Comparison of ENCODE assay signal across 8 cellular contexts in the genomic region with DNA sequence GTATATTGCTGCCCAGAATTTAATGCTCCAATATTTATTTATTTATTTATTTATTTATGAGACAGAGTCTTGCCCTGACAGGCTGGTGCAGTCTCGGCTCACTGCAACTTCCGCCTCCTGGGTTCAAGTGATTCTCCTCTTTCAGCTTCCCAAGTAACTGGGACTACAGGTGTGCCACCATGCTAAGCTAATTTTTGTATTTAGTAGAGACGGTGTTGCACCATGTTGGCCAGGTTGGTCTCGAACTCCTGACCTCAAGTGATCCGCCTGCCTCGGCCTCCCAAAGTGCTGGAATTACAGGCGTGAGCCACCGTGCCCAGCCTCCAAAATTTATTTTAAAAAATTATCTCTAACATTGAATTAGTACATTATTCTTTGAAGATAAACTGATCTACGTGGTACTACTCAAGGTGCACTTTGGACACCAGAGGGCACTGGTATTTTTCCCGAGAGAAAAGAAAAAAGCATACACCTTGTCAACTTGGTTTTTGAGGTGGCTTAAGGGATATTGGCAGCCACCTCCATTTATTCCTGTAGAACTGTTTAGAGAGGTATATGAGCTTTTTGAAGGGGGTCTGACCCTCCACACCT. TPM values are rescaled to one million over a fixed set of nuclear protein-coding genes. Genes with fewer than 3 reads are reported as not detected.
DNase-seq lines count a peak whose midpoint lies in the region; ATAC-seq, FAIRE-seq and TF ChIP-seq lines count a peak whose summit lies in the region.
"Had no signal": no experiment of that assay in that cellular context is flagged by ENCODE, and none has a peak within 500 bp of the region (broad histone marks: within the 10 kb centered on the region; RNA-seq: fewer than 3 reads in every experiment).

No MANE protein-coding gene starts in this region.

- intact Hi-C loops in CD4-positive, alpha-beta memory T cell (cut with micrococcal nuclease) = no loop called here
- intact Hi-C loops in HepG2 (cut with micrococcal nuclease; ENCODE audit: unreplicated experiment) = no loop called here

- no peak overlapping the region for H3K27ac ChIP-seq in CD4-positive, alpha-beta memory T cell (ENCODE audit: low read depth, low read length)
- peak overlapping the region; percentile 97 for H3K27ac ChIP-seq in HepG2 (ENCODE audit: extremely low read length, insufficient read depth, low read length)

- FAIRE-seq in HepG2 (lab: Jason Lieb, UNC) = no peak

- ATAC-seq in WTC11 = no peak
- no peak for ATAC-seq in HepG2
- no peak for ATAC-seq in HG02938 (IDR thresholded peaks at IDR 0.05; ENCODE audit: unreplicated experiment)
- ATAC-seq in HG03025 (IDR thresholded peaks at IDR 0.05; ENCODE audit: low FRiP score, unreplicated experiment) = no peak

- POLR2A ChIA-PET in CD4-positive, alpha-beta memory T cell (lab: Charles Lee; ENCODE audit: partially characterized antibody) = interaction anchor here (5.2 kb wide), 1 partner anchor 10 kb away, joined by 94 read pairs; a partner anchor contains a TSS
- POLR2A ChIA-PET in WTC11 (lab: Charles Lee) (interaction anchor here (0.5 to 3.3 kb wide), 2 partner anchors 9 to 12 kb away, joined by 3 to 38 read pairs; a partner anchor contains a TSS), HepG2 (lab: Yijun Ruan, JAX) (interaction anchor here (1.8 to 7.8 kb wide), 3 partner anchors 10 to 231 kb away, joined by 4 to 145 read pairs (median 11); a partner anchor contains a TSS)

- H3K27me3 Mint-ChIP-seq in CD4-positive, alpha-beta memory T cell = no peaks in the 10 kb centered on the region
- H3K27me3 Mint-ChIP-seq in WTC11 (ENCODE audit: low read depth) = no peaks in the 10 kb centered on the region

- peaks cover 12 to 32% (median 18%) of the 10 kb centered on the region in 4 donors for H3K4me1 Mint-ChIP-seq in CD4-positive, alpha-beta memory T cell
- peaks cover 33% of the 10 kb centered on the region for H3K4me1 Mint-ChIP-seq in WTC11

- peak; percentile 39 for TF ChIP-seq CTCF in GM12873 (IDR thresholded peaks at IDR 0.05; ENCODE audit: insufficient read depth, low read depth, low read length, missing control alignments)
- no peak for TF ChIP-seq CTCF in WTC11 (IDR thresholded peaks at IDR 0.05)
- TF ChIP-seq CTCF in HepG2 (CRISPR knock-in tag; IDR thresholded peaks at IDR 0.05) = peak; percentile 54

- no peaks in the 10 kb centered on the region for H4K20me1 ChIP-seq in HepG2 (ENCODE audit: insufficient read depth, low read length)

- CTCF ChIA-PET in CD4-positive, alpha-beta memory T cell (lab: Charles Lee; ENCODE audit: partially characterized antibody) = interaction anchor here (6.6 kb wide), 1 partner anchor 14 kb away, joined by 138 read pairs; a partner anchor contains a TSS
- CTCF ChIA-PET in WTC11 (lab: Charles Lee) (interaction anchor here (2.9 to 3.9 kb wide), 3 partner anchors 11 to 154 kb away, joined by 28 to 91 read pairs (median 37); a partner anchor contains a TSS), HepG2 (lab: Yijun Ruan, JAX; ENCODE audit: low intra/inter-chr PET ratio, low total read pairs) (interaction anchor here (1.3 to 2.2 kb wide), 3 partner anchors 9 to 80 kb away, joined by 3 to 9 read pairs (median 6); no protein-coding TSS in a partner anchor)

- peak overlapping the region; percentile 38 for H3K9ac ChIP-seq in HepG2 (ENCODE audit: insufficient read depth, low read depth, low read length)

- WGBS in HepG2 (ENCODE audit: low lambda C conversion rate) = 8% methylated on average over 10 of the region's 10 CpGs

- peak overlapping the region in 2 of 7 donors; percentile 6 to 19 for H3K27ac Mint-ChIP-seq in CD4-positive, alpha-beta memory T cell
- H3K27ac Mint-ChIP-seq in WTC11 = peak overlapping the region; percentile 72

- in situ Hi-C loops in HepG2 (cut with HindIII; ENCODE audit: extremely low pct_ligation_motif_present, low pct_unique_long_range_greater_than_20kb) = loop anchor here (5.0 to 25.0 kb wide), 2 partner anchors 154 to 544 kb away; a partner anchor contains a TSS

- no peak; the same call in 1 of the 2 replicates for TF ChIP-seq RAD21 in HepG2 (CRISPR knock-in tag; IDR thresholded peaks at IDR 0.05)

- peaks cover 4 to 27% of the 10 kb centered on the region in 2 donors for H3K36me3 Mint-ChIP-seq in CD4-positive, alpha-beta memory T cell
- peaks cover 24% of the 10 kb centered on the region for H3K36me3 Mint-ChIP-seq in WTC11

- peaks cover 14% of the 10 kb centered on the region for H3K4me1 ChIP-seq in CD4-positive, alpha-beta memory T cell (ENCODE audit: insufficient read depth, low read length)
- H3K4me1 ChIP-seq in HepG2 (ENCODE audit: insufficient read depth, low read length) = peaks cover 52% of the 10 kb centered on the region

- peak overlapping the region; percentile 89 for H3K4me2 ChIP-seq in HepG2 (ENCODE audit: low read depth, low read length)

- no peaks in the 10 kb centered on the region for H3K9me3 ChIP-seq in CD4-positive, alpha-beta memory T cell (ENCODE audit: control insufficient read depth in 1 of 2, low read length in 2 of 2)
- H3K9me3 ChIP-seq in HepG2 (ENCODE audit: low read length) = no peaks in the 10 kb centered on the region

- H3K27me3 ChIP-seq in CD4-positive, alpha-beta memory T cell (ENCODE audit: insufficient read depth, low read length) = no peaks in the 10 kb centered on the region
- no peaks in the 10 kb centered on the region; a peak in 2 of 5 replicates for H3K27me3 ChIP-seq in HepG2 (ENCODE audit: control insufficient read depth in 1 of 2, insufficient read depth in 2 of 2, low read length in 2 of 2)

- H3K79me2 ChIP-seq in HepG2 (ENCODE audit: insufficient read depth, low read length) = peaks cover 33% of the 10 kb centered on the region

- no peak for TF ChIP-seq POLR2A in HepG2 (IDR thresholded peaks at IDR 0.05; ENCODE audit: insufficient read depth in 1 of 2, low read depth in 2 of 2, low read length in 2 of 2)

- H3K36me3 ChIP-seq in CD4-positive, alpha-beta memory T cell (ENCODE audit: insufficient read depth, low read length) = no peaks in the 10 kb centered on the region
- H3K36me3 ChIP-seq in HepG2 (replicated peaks in 1 of 2; ENCODE audit: control insufficient read depth in 1 of 2, insufficient read depth in 2 of 2, low read length in 2 of 2) = peaks cover 1 to 18% of the 10 kb centered on the region in 2 experiments; a peak in 3 of 5 replicates

- H3K4me3 Mint-ChIP-seq in CD4-positive, alpha-beta memory T cell = peak overlapping the region in 5 of 8 donors; percentile 93 to 99 (median 98)
- H3K4me3 Mint-ChIP-seq in WTC11 = peak overlapping the region; percentile 99

- peaks cover 0 to 3% (median 0%) of the 10 kb centered on the region in 8 donors for H3K9me3 Mint-ChIP-seq in CD4-positive, alpha-beta memory T cell
- no peaks in the 10 kb centered on the region for H3K9me3 Mint-ChIP-seq in WTC11

- H2AFZ ChIP-seq in HepG2 (ENCODE audit: low read length) = peak overlapping the region; percentile 94

- no peak for DNase-seq in CD4-positive, alpha-beta memory T cell
- DNase-seq in WTC11 (ENCODE audit: low spot score) = no peak
- DNase-seq in HepG2 (ENCODE audit: low spot score) = peak; percentile 66
- DNase-seq in NCI-H524 treated with DMSO at 0.1 percent for 48 hours (lab: John Stamatoyannopoulos, UW) = no peak
- DNase-seq: activated effector memory CD4-positive, alpha-beta T cell treated with anti-CD3 and anti-CD28 coated beads, Interleukin-2, amount 50 U/mL, for 16 hours had no signal

- TF ChIP-seq EP300 in HepG2 (IDR thresholded peaks at IDR 0.05; ENCODE audit: low read depth in 2 of 2, low read length in 2 of 2) = no peak
- no peak for TF ChIP-seq EP300 in HepG2 (CRISPR knock-in tag; IDR thresholded peaks at IDR 0.05; ENCODE audit: borderline replicate concordance)

- BruUV-seq in HepG2 (replicated peaks; lab: Mats Ljungman, UMichigan) = no TSS peak

- H3K4me3 ChIP-seq in CD4-positive, alpha-beta memory T cell (ENCODE audit: low read length in 2 of 2) = no peak overlapping the region
- H3K4me3 ChIP-seq in HepG2 (replicated peaks in 1 of 3; ENCODE audit: insufficient read depth in 1 of 3, low read depth in 2 of 3, low read length in 3 of 3) = peak overlapping the region; percentile 85 to 100 (median 100)

RNA-seq across cellular contexts. Expression of a gene that starts 1.4 kb away (rescaled TPM):
- 10 to 100 TPM; 25.6 to 25.9 TPM for total RNA-seq in CD4-positive, alpha-beta memory T cell
- polyA plus RNA-seq in CD4-positive, alpha-beta memory T cell = 1 to 10 TPM; 5.9 to 6.1 TPM
- total RNA-seq in WTC11 (2021) = 280 to 352 TPM (median 291 TPM) in 3 replicates
- total RNA-seq in HepG2 (2016; rRNA removed; fragmentation: Illumina TruSeq; extraction: Trizol) = 1,077 and 1,654 TPM in 2 replicates
- 96.9 and 104 TPM in 2 replicates for total RNA-seq in HepG2 (2016; cell fraction: cytosol; rRNA removed; fragmentation: Illumina TruSeq; extraction: Trizol; ENCODE audit: low read depth)
- total RNA-seq in HepG2 (2016; cell fraction: insoluble cytoplasmic fraction; rRNA removed; fragmentation: Illumina TruSeq; extraction: Trizol) = 1,083 and 1,679 TPM in 2 replicates
- 314 and 331 TPM in 2 replicates for total RNA-seq in HepG2 (2016; cell fraction: membrane; rRNA removed; fragmentation: Illumina TruSeq; extraction: Trizol)
- total RNA-seq in HepG2 (2016; cell fraction: nucleus; rRNA removed; fragmentation: Illumina TruSeq; extraction: Trizol) = 500 TPM in 2 replicates
- polyA plus RNA-seq in HepG2 (2011; rRNA removed) = 258 and 312 TPM in 2 replicates
- polyA plus RNA-seq in HepG2 (2011; cell fraction: cytosol; rRNA removed) = 157 and 214 TPM in 2 replicates
- polyA plus RNA-seq in HepG2 (2011; cell fraction: nucleus; rRNA removed) = 167 and 204 TPM in 2 replicates
- polyA plus RNA-seq in HepG2 (2012) = 217 and 288 TPM in 2 replicates
- polyA plus RNA-seq in HepG2 (2016; cell fraction: cytosol; fragmentation: Illumina TruSeq; extraction: Trizol; ENCODE audit: low read depth) = 73.2 and 78.3 TPM in 2 replicates
- 1,387 and 1,488 TPM in 2 replicates for polyA plus RNA-seq in HepG2 (2016; cell fraction: insoluble cytoplasmic fraction; fragmentation: Illumina TruSeq; extraction: Trizol; ENCODE audit: low read depth)
- 191 and 213 TPM in 2 replicates for polyA plus RNA-seq in HepG2 (2016; cell fraction: membrane; fragmentation: Illumina TruSeq; extraction: Trizol; ENCODE audit: low read depth)
- polyA plus RNA-seq in HepG2 (2016; cell fraction: nucleus; fragmentation: Illumina TruSeq; extraction: Trizol; ENCODE audit: insufficient read depth, low read depth) = 593 and 621 TPM in 2 replicates
- 68.1 and 135 TPM in 2 replicates for polyA minus RNA-seq in HepG2 (2011; rRNA and poly(A)+ RNA removed; ENCODE audit: low replicate concordance)
- 164 and 173 TPM in 2 replicates for polyA minus RNA-seq in HepG2 (2011; cell fraction: cytosol; rRNA and poly(A)+ RNA removed)
- 247 and 293 TPM in 2 replicates for polyA minus RNA-seq in HepG2 (2011; cell fraction: nucleus; rRNA and poly(A)+ RNA removed)

RNA-seq across cellular contexts. Expression of a gene that starts 9.8 kb away (rescaled TPM):
- 10 to 100 TPM; 44.5 to 45.8 TPM for total RNA-seq in CD4-positive, alpha-beta memory T cell
- polyA plus RNA-seq in CD4-positive, alpha-beta memory T cell = 1 to 10 TPM; 3.3 to 8.3 TPM
- 28.9 to 36.1 TPM (median 33.6 TPM) in 3 replicates for total RNA-seq in WTC11 (2021)
- 21.7 and 24.4 TPM in 2 replicates for total RNA-seq in HepG2 (2016; rRNA removed; fragmentation: Illumina TruSeq; extraction: Trizol)
- 5.9 and 6.9 TPM in 2 replicates for total RNA-seq in HepG2 (2016; cell fraction: cytosol; rRNA removed; fragmentation: Illumina TruSeq; extraction: Trizol; ENCODE audit: low read depth)
- 20.5 and 24.0 TPM in 2 replicates for total RNA-seq in HepG2 (2016; cell fraction: insoluble cytoplasmic fraction; rRNA removed; fragmentation: Illumina TruSeq; extraction: Trizol)
- 7.4 and 8.2 TPM in 2 replicates for total RNA-seq in HepG2 (2016; cell fraction: membrane; rRNA removed; fragmentation: Illumina TruSeq; extraction: Trizol)
- 33.7 and 38.5 TPM in 2 replicates for total RNA-seq in HepG2 (2016; cell fraction: nucleus; rRNA removed; fragmentation: Illumina TruSeq; extraction: Trizol)
- 15.8 and 20.2 TPM in 2 replicates for polyA plus RNA-seq in HepG2 (2011; rRNA removed)
- 7.0 and 10.6 TPM in 2 replicates for polyA plus RNA-seq in HepG2 (2011; cell fraction: cytosol; rRNA removed)
- polyA plus RNA-seq in HepG2 (2011; cell fraction: nucleus; rRNA removed) = 21.3 and 21.9 TPM in 2 replicates
- polyA plus RNA-seq in HepG2 (2012) = 13.3 and 15.2 TPM in 2 replicates
- 0.29 and 0.55 TPM in 2 replicates for polyA plus RNA-seq in HepG2 (2016; cell fraction: cytosol; fragmentation: Illumina TruSeq; extraction: Trizol; ENCODE audit: low read depth)
- polyA plus RNA-seq in HepG2 (2016; cell fraction: insoluble cytoplasmic fraction; fragmentation: Illumina TruSeq; extraction: Trizol; ENCODE audit: low read depth) = 11.0 and 11.9 TPM in 2 replicates
- polyA plus RNA-seq in HepG2 (2016; cell fraction: membrane; fragmentation: Illumina TruSeq; extraction: Trizol; ENCODE audit: low read depth) = 1.1 and 1.2 TPM in 2 replicates
- 25.9 and 28.2 TPM in 2 replicates for polyA plus RNA-seq in HepG2 (2016; cell fraction: nucleus; fragmentation: Illumina TruSeq; extraction: Trizol; ENCODE audit: insufficient read depth, low read depth)
- 27.0 and 45.7 TPM in 2 replicates for polyA minus RNA-seq in HepG2 (2011; rRNA and poly(A)+ RNA removed; ENCODE audit: low replicate concordance)
- 23.4 and 27.2 TPM in 2 replicates for polyA minus RNA-seq in HepG2 (2011; cell fraction: cytosol; rRNA and poly(A)+ RNA removed)
- polyA minus RNA-seq in HepG2 (2011; cell fraction: nucleus; rRNA and poly(A)+ RNA removed) = 130 and 131 TPM in 2 replicates

Comparison
In these comparisons a context has a peak if more than half of its experiments do, and no peak if none do; other contexts are left out.
1. H3K4me3 ChIP-seq: peak in HepG2 (3 of 3); none in CD4-positive, alpha-beta memory T cell (0 of 2).